In genomic region chr7:42264702-42265101, GRCh38 we compare ENCODE assay signal across 31 cellular contexts. TPM values are rescaled to one million over a fixed set of nuclear protein-coding genes. Genes with fewer than 3 reads are reported as not detected.
"Had no signal": no experiment of that assay in that cellular context is flagged by ENCODE, and none has a peak within 500 bp of the region (broad histone marks: within the 10 kb centered on the region; RNA-seq: fewer than 3 reads in every experiment).

No MANE protein-coding gene starts in this region.

- H3K4me1 Mint-ChIP-seq: activated B cell treated with CpG ODN at 0.5 μM for 24 hours had no signal

- H3K4me3 ChIP-seq: PC-9 had no signal

- ATAC-seq: activated T-cell treated with anti-CD3 and anti-CD28 coated beads, Interleukin-2, amount 50 U/mL, for 4 hours had no signal

- H3K4me3 Mint-ChIP-seq: activated B cell treated with CpG ODN at 0.5 μM for 24 hours; activated CD4-positive, alpha-beta memory T cell treated with anti-CD3 and anti-CD28 coated beads for 36 hours; activated naive CD4-positive, alpha-beta T cell treated with anti-CD3 and anti-CD28 coated beads for 36 hours; activated naive CD8-positive, alpha-beta T cell treated with anti-CD3 and anti-CD28 coated beads for 36 hours; activated T-cell treated with anti-CD3 and anti-CD28 coated beads, Interleukin-2, amount 50 U/mL, for 4 hours; activated T-helper 1 cell treated with anti-CD3 and anti-CD28 coated beads, Interleukin-12 subunit alpha, Interleukin-12 subunit beta, Interleukin-2, Interleukin-4 antibody, amounts not matched to agents 30 ng/mL and 10 ng/mL and 1 ng/mL, durations not matched to agents 14 hours and 24 hours and 36 hours had no signal

- DNase-seq: activated B cell treated with CpG ODN at 0.5 μM for 24 hours; activated CD4-positive, alpha-beta memory T cell treated with anti-CD3 and anti-CD28 coated beads for 36 hours; activated CD4-positive, alpha-beta T cell treated with anti-CD3 and anti-CD28 coated beads for 4 hours; activated CD4-positive, alpha-beta T cell treated with anti-CD3 and anti-CD28 coated beads, Interleukin-2, amount 50 U/mL, for 1 hour; activated CD4-positive, CD25-positive, alpha-beta regulatory T cell treated with anti-CD3 and anti-CD28 coated beads, Interleukin-2, amount 50 U/mL, for 72 hours; activated CD8-positive, alpha-beta memory T cell treated with anti-CD3 and anti-CD28 coated beads, Interleukin-2, amount 50 U/mL, for 4 hours; activated gamma-delta T cell treated with Interleukin-2 at 50 U/mL for 16 hours; activated naive CD4-positive, alpha-beta T cell treated with anti-CD3 and anti-CD28 coated beads for 36 hours; activated naive CD8-positive, alpha-beta T cell treated with anti-CD3 and anti-CD28 coated beads for 36 hours; activated T-cell treated with anti-CD3 and anti-CD28 coated beads for 4 hours; activated T-cell treated with anti-CD3 and anti-CD28 coated beads, Interleukin-2, amount 50 U/mL, for 4 hours; amniotic stem cell; aorta; brain microvascular endothelial cell; central memory CD4-positive, alpha-beta T cell; KG1; NCI-H1092 treated with DMSO at 0.1 percent for 48 hours; NCI-H1417; NCI-H146; NCI-H187 treated with DMSO at 0.1 percent for 48 hours; NCI-H2081; NCI-H345; NCI-H526; NCI-H748 treated with DMSO at 0.1 percent for 48 hours; PC-9; SW 1271; T-helper 1 cell; T-helper 2 cell; T-helper 9 cell had no signal

- H3K27me3 Mint-ChIP-seq: activated B cell treated with CpG ODN at 0.5 μM for 24 hours had no signal

- H3K36me3 Mint-ChIP-seq: activated CD4-positive, alpha-beta memory T cell treated with anti-CD3 and anti-CD28 coated beads for 36 hours; activated naive CD8-positive, alpha-beta T cell treated with anti-CD3 and anti-CD28 coated beads for 36 hours had no signal

- H3K36me3 ChIP-seq: brain microvascular endothelial cell had no signal

- H3K9me3 Mint-ChIP-seq: activated B cell treated with CpG ODN at 0.5 μM for 24 hours; activated CD4-positive, alpha-beta memory T cell treated with anti-CD3 and anti-CD28 coated beads for 36 hours; activated naive CD8-positive, alpha-beta T cell treated with anti-CD3 and anti-CD28 coated beads for 36 hours; activated T-helper 1 cell treated with anti-CD3 and anti-CD28 coated beads, Interleukin-12 subunit alpha, Interleukin-12 subunit beta, Interleukin-2, Interleukin-4 antibody, amounts not matched to agents 30 ng/mL and 10 ng/mL and 1 ng/mL, durations not matched to agents 14 hours and 24 hours and 36 hours had no signal

- H3K27ac ChIP-seq: brain microvascular endothelial cell, PC-9 had no signal

- H3K27ac Mint-ChIP-seq: activated B cell treated with CpG ODN at 0.5 μM for 24 hours; activated CD4-positive, alpha-beta memory T cell treated with anti-CD3 and anti-CD28 coated beads for 36 hours; activated naive CD4-positive, alpha-beta T cell treated with anti-CD3 and anti-CD28 coated beads for 36 hours; activated naive CD8-positive, alpha-beta T cell treated with anti-CD3 and anti-CD28 coated beads for 36 hours; activated T-helper 1 cell treated with anti-CD3 and anti-CD28 coated beads, Interleukin-12 subunit alpha, Interleukin-12 subunit beta, Interleukin-2, Interleukin-4 antibody, amounts not matched to agents 30 ng/mL and 10 ng/mL and 1 ng/mL, durations not matched to agents 14 hours and 24 hours and 36 hours had no signal

RNA-seq across cellular contexts. Expression of gene GLI3, which starts 27.7 kb away (rescaled TPM):
- total RNA-seq: activated B cell treated with CpG ODN at 0.5 μM for 24 hours; activated naive CD8-positive, alpha-beta T cell treated with anti-CD3 and anti-CD28 coated beads for 36 hours; activated T-helper 1 cell treated with anti-CD3 and anti-CD28 coated beads, Interleukin-12 subunit alpha, Interleukin-12 subunit beta, Interleukin-2, Interleukin-4 antibody, amounts not matched to agents 30 ng/mL and 10 ng/mL and 1 ng/mL, durations not matched to agents 14 hours and 24 hours and 36 hours; OCI-LY7; PC-9 had no signal
